ENCODE assay signal across 31 cellular contexts in genomic region chr6:35897036-35897435, GRCh38.
"Had no signal": no experiment of that assay in that cellular context is flagged by ENCODE, and none has a peak within 500 bp of the region (broad histone marks: within the 10 kb centered on the region; RNA-seq: fewer than 3 reads in every experiment).

No MANE protein-coding gene starts in this region.

- H3K4me1 ChIP-seq: right lobe of liver, sigmoid colon, suprapubic skin, testis, transverse colon, upper lobe of left lung, vagina had no signal

- H3K36me3 ChIP-seq: ovary, right lobe of liver, sigmoid colon, suprapubic skin, transverse colon, upper lobe of left lung, vagina had no signal

- H3K27me3 Mint-ChIP-seq: naive thymus-derived CD4-positive, alpha-beta T cell; progenitor cell of endocrine pancreas; stimulated activated memory B cell treated with anti-CD40 and anti-IgM and Interleukin-4, amounts not matched to agents 10 μg/mL and 1 μg/mL and 100 μg/mL, for 72 hours; stimulated activated naive CD8-positive, alpha-beta T cell treated with anti-CD3 and anti-CD28 coated beads, Interleukin-15, amount 100 ng/mL, for 72 hours had no signal

- DNase-seq: naive thymus-derived CD4-positive, alpha-beta T cell; natural killer cell; occipital lobe; ovary; posterior cingulate gyrus; psoas muscle; right cardiac atrium; right lobe of liver; sigmoid colon; small intestine; spleen; stimulated activated CD4-positive, alpha-beta T cell treated with anti-CD3 and anti-CD28 coated beads, Interleukin-12 subunit alpha, Interleukin-12 subunit beta, amount 100 ng/mL, for 4 hours; stimulated activated CD4-positive, alpha-beta T cell treated with anti-CD3 and anti-CD28 coated beads, Interleukin-1b, Interleukin-23, amount 100 ng/mL, for 48 hours; stimulated activated CD4-positive, alpha-beta T cell treated with anti-CD3 and anti-CD28 coated beads, Interleukin-4, amount 100 ng/mL, for 1 hour; stimulated activated CD4-positive, alpha-beta T cell treated with anti-CD3 and anti-CD28 coated beads, Interleukin-4, amount 100 ng/mL, for 4 hours; stimulated activated CD8-positive, alpha-beta memory T cell treated with anti-CD3 and anti-CD28 coated beads, Interleukin-4, amount 100 ng/mL, for 48 hours; stimulated activated naive CD4-positive, alpha-beta T cell; stimulated activated naive CD8-positive, alpha-beta T cell treated with anti-CD3 and anti-CD28 coated beads, Interleukin-15, amount 100 ng/mL, for 72 hours; stimulated activated naive CD8-positive, alpha-beta T cell treated with anti-CD3 and anti-CD28 coated beads, Interleukin-15, Interleukin-2, amounts not matched to agents 100 U/mL and 50 U/mL, for 24 hours; substantia nigra; testis; tibial artery; transverse colon; upper lobe of left lung had no signal

- H3K9me3 ChIP-seq: ovary, psoas muscle, right lobe of liver, sigmoid colon, spleen, suprapubic skin, testis, tibial artery, transverse colon, upper lobe of left lung, vagina had no signal

- H3K27ac ChIP-seq: neural progenitor cell, ovary, parathyroid adenoma, psoas muscle, right lobe of liver, sigmoid colon, spleen, suprapubic skin, testis, tibial artery, transverse colon, upper lobe of left lung, vagina had no signal

- H3K36me3 Mint-ChIP-seq: natural killer cell had no signal

- H3K9me3 Mint-ChIP-seq: natural killer cell had no signal

- H3K4me3 ChIP-seq: neural progenitor cell, ovary, psoas muscle, right lobe of liver, sigmoid colon, spleen, suprapubic skin, testis, tibial artery, transverse colon, upper lobe of left lung, vagina had no signal

- ATAC-seq: naive thymus-derived CD4-positive, alpha-beta T cell; natural killer cell; psoas muscle; right cardiac atrium; right lobe of liver; stimulated activated memory B cell treated with anti-CD40 and anti-IgM and Interleukin-4, amounts not matched to agents 10 μg/mL and 1 μg/mL and 100 μg/mL, for 72 hours; stimulated activated naive CD8-positive, alpha-beta T cell treated with anti-CD3 and anti-CD28 coated beads, Interleukin-15, amount 100 ng/mL, for 72 hours; stimulated activated naive CD8-positive, alpha-beta T cell treated with anti-CD3 and anti-CD28 coated beads, Interleukin-15, Interleukin-2, amounts not matched to agents 100 U/mL and 50 U/mL, for 24 hours had no signal

- H3K27ac Mint-ChIP-seq: naive thymus-derived CD4-positive, alpha-beta T cell; natural killer cell; nephron; neural progenitor cell; progenitor cell of endocrine pancreas; stimulated activated memory B cell treated with anti-CD40 and anti-IgM and Interleukin-4, amounts not matched to agents 10 μg/mL and 1 μg/mL and 100 μg/mL, for 72 hours; stimulated activated naive CD8-positive, alpha-beta T cell treated with anti-CD3 and anti-CD28 coated beads, Interleukin-15, amount 100 ng/mL, for 72 hours had no signal

- H3K4me3 Mint-ChIP-seq: naive thymus-derived CD4-positive, alpha-beta T cell; natural killer cell; nephron; neural progenitor cell; stimulated activated memory B cell treated with anti-CD40 and anti-IgM and Interleukin-4, amounts not matched to agents 10 μg/mL and 1 μg/mL and 100 μg/mL, for 72 hours; stimulated activated naive CD8-positive, alpha-beta T cell treated with anti-CD3 and anti-CD28 coated beads, Interleukin-15, amount 100 ng/mL, for 72 hours had no signal

- H3K4me1 Mint-ChIP-seq: nephron had no signal

- H3K27me3 ChIP-seq: neural progenitor cell, ovary, right lobe of liver, sigmoid colon, spleen, suprapubic skin, testis, tibial artery, transverse colon, upper lobe of left lung, vagina had no signal
